ENCODE assay signal across 8 cellular contexts in genomic region chr2:235495373-235496238, GRCh38. TPM values are rescaled to one million over a fixed set of nuclear protein-coding genes. Genes with fewer than 3 reads are reported as not detected.
DNase-seq lines count a peak whose midpoint lies in the region; ATAC-seq and TF ChIP-seq lines count a peak whose summit lies in the region.

No MANE protein-coding gene starts in this region.

- 28 to 29% methylated on average over 18 of the region's 18 CpGs for WGBS in GM23248 (ENCODE audit: low coverage in 1 of 2, low lambda C conversion rate in 2 of 2, missing lambda C conversion rate in 2 of 2), 2 experiments

- H3K36me3 ChIP-seq in GM23248 (ENCODE audit: low read depth) (no peaks in the 10 kb centered on the region), SK-N-MC (ENCODE audit: insufficient read depth, low read length) (no peaks in the 10 kb centered on the region), parathyroid adenoma (ENCODE audit: control insufficient read depth, insufficient read depth, low read length) (no peaks in the 10 kb centered on the region)

- no peaks in the 10 kb centered on the region for H3K27me3 ChIP-seq in GM23248 (replicated peaks; ENCODE audit: insufficient read depth)
- no peaks in the 10 kb centered on the region for H3K27me3 ChIP-seq in parathyroid adenoma (ENCODE audit: control insufficient read depth, insufficient read depth, low read length)

- peak overlapping the region; percentile 84 for H3K4me2 ChIP-seq in GM23248 (ENCODE audit: unreplicated experiment)
- H3K4me2 ChIP-seq in parathyroid adenoma (ENCODE audit: low read length) = peak overlapping the region; percentile 83

- DNase-seq in GM23248 (peak; percentile 34), SK-N-MC (ENCODE audit: low read depth, low spot score) (no peak), fibroblast of villous mesenchyme (ENCODE audit: low read depth) (no peak), 8988T (no peak)
- no peak for DNase-seq in activated CD4-positive, alpha-beta T cell treated with anti-CD3 and anti-CD28 coated beads for 4 hours

- H3K9ac ChIP-seq in GM23248 = peak overlapping the region; percentile 72
- H3K9ac ChIP-seq in SK-N-MC (ENCODE audit: insufficient read length) = peak overlapping the region; percentile 77
- no peak overlapping the region for H3K9ac ChIP-seq in parathyroid adenoma

- no peak for TF ChIP-seq CTCF in fibroblast of villous mesenchyme (IDR thresholded peaks at IDR 0.05; ENCODE audit: insufficient read depth, low read depth, low read length)
- no peak for TF ChIP-seq CTCF in parathyroid adenoma (IDR thresholded peaks at IDR 0.05)

- peaks cover 18% of the 10 kb centered on the region for H3K4me1 ChIP-seq in GM23248 (ENCODE audit: insufficient read depth)
- H3K4me1 ChIP-seq in parathyroid adenoma = peaks cover 24% of the 10 kb centered on the region

- H3F3A ChIP-seq in GM23248 (ENCODE audit: insufficient read depth) = peaks cover 5% of the 10 kb centered on the region; the same call in 1 of the 2 replicates

- in situ Hi-C loops in GM23248 (cut with MboI) = no loop called here

- H3K9me3 ChIP-seq in GM23248 (ENCODE audit: low read depth) (no peaks in the 10 kb centered on the region), SK-N-MC (ENCODE audit: low read depth, low read length) (no peaks in the 10 kb centered on the region), parathyroid adenoma (ENCODE audit: control insufficient read depth, low read length) (no peaks in the 10 kb centered on the region)

- H4K20me1 ChIP-seq in GM23248 (ENCODE audit: insufficient read depth) = 0 out of 2 replicates have a peak, but pooled peaks cover 4% of the 10 kb centered on the region

- ATAC-seq in GM18870 (IDR thresholded peaks at IDR 0.05; ENCODE audit: unreplicated experiment) (no peak), GM18867 (IDR thresholded peaks at IDR 0.05; ENCODE audit: unreplicated experiment) (no peak)

- H2AFZ ChIP-seq in GM23248 = peak overlapping the region; percentile 81
- no peak overlapping the region for H2AFZ ChIP-seq in parathyroid adenoma

- no peaks in the 10 kb centered on the region for H3K9me2 ChIP-seq in GM23248 (ENCODE audit: insufficient read depth)

- H3K79me2 ChIP-seq in GM23248 (ENCODE audit: insufficient read depth) (peaks cover 60% of the 10 kb centered on the region), parathyroid adenoma (peaks cover 54% of the 10 kb centered on the region)

- H3K27ac ChIP-seq in GM23248 (no peak overlapping the region), SK-N-MC (no peak overlapping the region), parathyroid adenoma (no peak overlapping the region)

- peak overlapping the region; percentile 80 for H3K4me3 ChIP-seq in GM23248
- peak overlapping the region; percentile 82 for H3K4me3 ChIP-seq in SK-N-MC
- peak overlapping the region; percentile 68 for H3K4me3 ChIP-seq in fibroblast of villous mesenchyme (ENCODE audit: low read depth, low read length)
- H3K4me3 ChIP-seq in parathyroid adenoma (ENCODE audit: low read depth, low read length) = peak overlapping the region; percentile 57

RNA-seq across cellular contexts. Expression of gene AGAP1, which starts 1.8 kb away (rescaled TPM):
- total RNA-seq in GM23248 (2014; rRNA removed; shearing (Covaris generic)) = 9.9 and 18.3 TPM in 2 replicates
- polyA plus RNA-seq in GM23248 (2016; fragmentation: Nextera tagmentation; extraction: Ambion mirVana) = 2.2 and 3.0 TPM in 2 replicates
- total RNA-seq in fibroblast of villous mesenchyme = 10.8 and 13.9 TPM in 2 replicates
